ENCODE assay signal across 8 cellular contexts in the genomic region with DNA sequence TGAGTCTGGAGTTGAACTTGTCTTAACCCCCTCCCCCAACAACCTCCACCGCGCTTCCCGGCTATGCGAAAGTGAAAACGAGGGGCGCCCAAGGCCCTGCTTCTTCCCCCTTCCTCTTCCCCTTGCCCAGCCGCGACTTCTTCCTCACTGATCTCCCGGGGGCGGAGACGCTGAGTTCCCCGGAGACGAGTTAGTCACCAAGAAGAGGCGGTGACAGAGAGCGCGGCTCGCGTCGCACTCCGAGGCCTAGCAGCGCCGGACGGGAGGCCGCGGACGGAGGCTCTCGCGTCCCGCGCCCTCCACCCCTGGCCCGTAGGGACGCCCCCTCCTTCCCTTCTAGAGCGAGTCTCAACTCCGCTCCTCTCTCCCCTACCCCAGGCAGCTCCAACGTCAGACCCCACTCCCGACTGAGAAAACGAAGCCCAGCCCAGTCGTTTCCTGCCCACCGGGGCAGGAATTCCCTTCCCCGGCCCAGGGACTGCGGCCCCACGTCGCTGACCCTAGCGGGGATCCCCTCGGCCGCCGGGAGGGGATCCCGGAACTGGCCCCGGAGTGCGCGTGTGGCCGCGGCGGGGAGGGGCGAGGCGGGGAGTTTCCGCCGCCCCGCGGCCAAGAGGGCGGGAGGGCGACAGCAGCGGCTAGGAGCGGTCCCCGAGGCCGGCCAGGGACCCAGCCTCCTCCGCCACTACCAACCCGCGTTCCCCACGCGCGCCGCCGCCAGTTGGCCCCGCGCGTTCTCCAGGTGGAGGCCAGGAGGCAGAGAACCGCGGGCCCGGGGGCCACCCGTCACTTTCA. TPM values are rescaled to one million over a fixed set of nuclear protein-coding genes. Genes with fewer than 3 reads are reported as not detected.
DNase-seq lines count a peak whose midpoint lies in the region; ATAC-seq and TF ChIP-seq lines count a peak whose summit lies in the region.

No MANE protein-coding gene starts in this region.

- H3K9me3 ChIP-seq in BLaER1 = no peaks in the 10 kb centered on the region

- no peak for TF ChIP-seq CTCF in activated CD8-positive, alpha-beta T cell treated with anti-CD3 and anti-CD28 coated beads for 36 hours (IDR thresholded peaks at IDR 0.05)

- peak overlapping the region; percentile 88 for H3K4me3 ChIP-seq in BLaER1

- no peaks in the 10 kb centered on the region for H3K27me3 Mint-ChIP-seq in activated CD8-positive, alpha-beta T cell treated with anti-CD3 and anti-CD28 coated beads for 36 hours

- peak overlapping the region; percentile 97 for H3K27ac Mint-ChIP-seq in activated CD8-positive, alpha-beta T cell treated with anti-CD3 and anti-CD28 coated beads for 36 hours

- H3K9me3 Mint-ChIP-seq in activated CD8-positive, alpha-beta T cell treated with anti-CD3 and anti-CD28 coated beads for 36 hours = no peaks in the 10 kb centered on the region

- peak overlapping the region; percentile 98 for H3K9ac ChIP-seq in BLaER1

- ATAC-seq in GM19035 (IDR thresholded peaks at IDR 0.05; ENCODE audit: unreplicated experiment) = peak; percentile 57
- peak; percentile 61 for ATAC-seq in HG03196 (IDR thresholded peaks at IDR 0.05; ENCODE audit: unreplicated experiment)
- peak; percentile 83 for ATAC-seq in activated CD8-positive, alpha-beta T cell treated with anti-CD3 and anti-CD28 coated beads for 36 hours

- intact Hi-C loops in activated CD8-positive, alpha-beta T cell treated with anti-CD3 and anti-CD28 coated beads for 36 hours (cut with micrococcal nuclease) = loop anchor here (1.0 kb wide), 1 partner anchor 109 kb away; a partner anchor contains a TSS

- CTCF ChIA-PET in activated CD8-positive, alpha-beta T cell treated with anti-CD3 and anti-CD28 coated beads for 36 hours (lab: Charles Lee) = interaction anchor here (1.1 kb wide), 1 partner anchor 107 kb away, joined by 5 read pairs; no protein-coding TSS in a partner anchor

- no peaks in the 10 kb centered on the region for H3K27me3 ChIP-seq in BLaER1

- H3K4me1 Mint-ChIP-seq in activated CD8-positive, alpha-beta T cell treated with anti-CD3 and anti-CD28 coated beads for 36 hours (ENCODE audit: low read depth) = peaks cover 39% of the 10 kb centered on the region

- H3K36me3 ChIP-seq in BLaER1 = peaks cover 36% of the 10 kb centered on the region

- H3K36me3 Mint-ChIP-seq in activated CD8-positive, alpha-beta T cell treated with anti-CD3 and anti-CD28 coated beads for 36 hours (ENCODE audit: low read depth) = peaks cover 42% of the 10 kb centered on the region

- H3K4me3 Mint-ChIP-seq in activated CD8-positive, alpha-beta T cell treated with anti-CD3 and anti-CD28 coated beads for 36 hours = peak overlapping the region; percentile 87

- POLR2A ChIA-PET in activated CD8-positive, alpha-beta T cell treated with anti-CD3 and anti-CD28 coated beads for 36 hours (lab: Charles Lee) = interaction anchor here (0.6 to 5.6 kb wide), 21 partner anchors 9 to 542 kb away, joined by 3 to 73 read pairs (median 5); a partner anchor contains a TSS

- peak overlapping the region; percentile 99 for H3K27ac ChIP-seq in BLaER1

- DNase-seq in NCI-H774 (lab: John Stamatoyannopoulos, UW) (peak; percentile 33), ecto neural progenitor cell (ENCODE audit: low spot score) (peak; percentile 80), lung microvascular endothelial cell (ENCODE audit: low read depth in 2 of 2) (peak; percentile 70 to 86)
- peak; percentile 96 for DNase-seq in activated CD8-positive, alpha-beta T cell treated with anti-CD3 and anti-CD28 coated beads for 36 hours
- DNase-seq in stimulated activated CD8-positive, alpha-beta memory T cell treated with anti-CD3 and anti-CD28 coated beads, Interleukin-12 subunit alpha, Interleukin-12 subunit beta, amount 100 ng/mL, for 24 hours (ENCODE audit: extremely low read depth) = peak; percentile 70

- peak overlapping the region; percentile 90 for H3K4me2 ChIP-seq in BLaER1

- peaks cover 47% of the 10 kb centered on the region for H3K4me1 ChIP-seq in BLaER1

- H4K20me1 ChIP-seq in BLaER1 = peaks cover 44% of the 10 kb centered on the region

RNA-seq across cellular contexts. Expression of a gene that starts 1.4 kb away (rescaled TPM):
- 10 to 100 TPM; 47.4 to 49.4 TPM for total RNA-seq in activated CD8-positive, alpha-beta T cell treated with anti-CD3 and anti-CD28 coated beads for 36 hours
- total RNA-seq in lung microvascular endothelial cell = 29.9 and 30.2 TPM in 2 replicates

Comparison
In these comparisons a context has a peak if more than half of its experiments do, and no peak if none do; other contexts are left out.
1. Peak in every context shown above with its lines: DNase-seq, ATAC-seq, H3K4me3 ChIP-seq and H3K27ac ChIP-seq.
2. DNase-seq: peak in every context shown above with its lines; median percentile 96 in activated CD8-positive, alpha-beta T cell treated with anti-CD3 and anti-CD28 coated beads for 36 hours; 80 in ecto neural progenitor cell; 78 in lung microvascular endothelial cell; 70 in stimulated activated CD8-positive, alpha-beta memory T cell treated with anti-CD3 and anti-CD28 coated beads, Interleukin-12 subunit alpha, Interleukin-12 subunit beta, amount 100 ng/mL, for 24 hours; 33 in NCI-H774.